Comparison of ENCODE assay signal across 1 cellular context in genomic region chr7:77328669-77329068, GRCh38.
TF ChIP-seq lines count a peak whose summit lies in the region.

No MANE protein-coding gene starts in this region.

TF ChIP-seq in GM12878, 131 proteins besides CTCF, POLR2A, EP300 and RAD21 (continued from another document):
- TF ChIP-seq RELB (IDR thresholded peaks at IDR 0.05; ENCODE audit: low read depth): no peak
- TF ChIP-seq IKZF1 (conservative IDR thresholded peaks at IDR 0.05): no peak; the same call in 1 of the 2 replicates
- no peak for TF ChIP-seq ESRRA (IDR thresholded peaks at IDR 0.05; ENCODE audit: low read length)
- TF ChIP-seq PBX3 (IDR thresholded peaks at IDR 0.05; ENCODE audit: insufficient replicate concordance, low read depth, low read length): no peak
- no peak for TF ChIP-seq EED (IDR thresholded peaks at IDR 0.05; ENCODE audit: low read depth)
- TF ChIP-seq BCLAF1 (IDR thresholded peaks at IDR 0.05): no peak
